18 cellular contexts compared by ENCODE assay signal in the genomic region with DNA sequence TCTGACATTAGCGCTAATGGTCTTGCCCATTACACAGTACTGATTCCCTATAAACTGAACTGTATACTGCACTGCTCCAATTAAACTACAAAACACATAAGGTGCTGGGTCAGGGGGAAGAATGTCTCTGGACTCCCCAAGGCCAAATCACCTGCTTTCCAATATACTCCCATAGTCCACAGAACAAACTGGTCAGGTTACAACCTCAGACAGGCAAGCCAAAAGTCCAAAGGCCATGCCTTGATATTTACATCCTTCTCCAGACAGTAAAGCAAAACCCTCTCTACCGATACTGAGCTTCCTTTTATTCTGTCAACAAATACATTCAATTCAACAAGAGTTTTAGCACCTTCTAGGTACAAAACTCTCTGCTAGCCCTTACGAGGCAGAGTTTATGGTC. TPM values are rescaled to one million over a fixed set of nuclear protein-coding genes. Genes with fewer than 3 reads are reported as not detected.
DNase-seq lines count a peak whose midpoint lies in the region; ATAC-seq and TF ChIP-seq lines count a peak whose summit lies in the region.
"Had no signal": no experiment of that assay in that cellular context is flagged by ENCODE, and none has a peak within 500 bp of the region (broad histone marks: within the 10 kb centered on the region; RNA-seq: fewer than 3 reads in every experiment).

No MANE protein-coding gene starts in this region.

- ATAC-seq in left lobe of liver, result peak; percentile 84
- ATAC-seq in HG03175 (IDR thresholded peaks at IDR 0.05; ENCODE audit: unreplicated experiment), result no peak
- ATAC-seq in HG02678 (IDR thresholded peaks at IDR 0.05; ENCODE audit: unreplicated experiment), result no peak
- no peak for ATAC-seq in stimulated activated memory B cell treated with anti-CD40 and anti-IgM and Interleukin-4, amounts not matched to agents 10 μg/mL and 1 μg/mL and 100 μg/mL, for 72 hours
- ATAC-seq: PC-3 had no signal

- DNase-seq in COLO668 (lab: John Stamatoyannopoulos, UW; ENCODE audit: unreplicated experiment) (peak; percentile 8), NCI-H526 (lab: John Stamatoyannopoulos, UW) (peak; percentile 59 to 81), left lobe of liver (ENCODE audit: low spot score) (no peak), progenitor cell of endocrine pancreas (ENCODE audit: low spot score, unreplicated experiment) (no peak), COLO829 (ENCODE audit: low spot score) (no peak)
- DNase-seq: COR-L47, HFFc6, MV-4-11, NCI-H1417 treated with DMSO at 0.1 percent for 48 hours, NCI-H2029 treated with DMSO at 0.1 percent for 48 hours, NCI-H2171 treated with DMSO at 0.1 percent for 48 hours, NCI-H82, PC-3 had no signal

- H3K4me1 Mint-ChIP-seq in progenitor cell of endocrine pancreas (ENCODE audit: low read depth), result peaks cover 14% of the 10 kb centered on the region
- no peaks in the 10 kb centered on the region for H3K4me1 Mint-ChIP-seq in stimulated activated memory B cell treated with anti-CD40 and anti-IgM and Interleukin-4, amounts not matched to agents 10 μg/mL and 1 μg/mL and 100 μg/mL, for 72 hours

- no peak overlapping the region for H3K4me3 Mint-ChIP-seq in progenitor cell of endocrine pancreas (ENCODE audit: low read depth)
- H3K4me3 Mint-ChIP-seq in stimulated activated memory B cell treated with anti-CD40 and anti-IgM and Interleukin-4, amounts not matched to agents 10 μg/mL and 1 μg/mL and 100 μg/mL, for 72 hours, result no peak overlapping the region
- H3K4me3 Mint-ChIP-seq: HFFc6 had no signal

- H3K27me3 Mint-ChIP-seq in progenitor cell of endocrine pancreas, result no peaks in the 10 kb centered on the region
- peaks cover 55% of the 10 kb centered on the region for H3K27me3 Mint-ChIP-seq in stimulated activated memory B cell treated with anti-CD40 and anti-IgM and Interleukin-4, amounts not matched to agents 10 μg/mL and 1 μg/mL and 100 μg/mL, for 72 hours

- TF ChIP-seq CTCF in progenitor cell of endocrine pancreas (IDR thresholded peaks at IDR 0.05; ENCODE audit: unreplicated experiment), result no peak

- no peaks in the 10 kb centered on the region for H3K36me3 Mint-ChIP-seq in progenitor cell of endocrine pancreas (ENCODE audit: insufficient read depth)
- H3K36me3 Mint-ChIP-seq in stimulated activated memory B cell treated with anti-CD40 and anti-IgM and Interleukin-4, amounts not matched to agents 10 μg/mL and 1 μg/mL and 100 μg/mL, for 72 hours, result no peaks in the 10 kb centered on the region

- H3K27ac Mint-ChIP-seq in progenitor cell of endocrine pancreas, result peak overlapping the region; percentile 42
- no peak overlapping the region for H3K27ac Mint-ChIP-seq in stimulated activated memory B cell treated with anti-CD40 and anti-IgM and Interleukin-4, amounts not matched to agents 10 μg/mL and 1 μg/mL and 100 μg/mL, for 72 hours
- H3K27ac Mint-ChIP-seq: HFFc6 had no signal

- H3K9me3 Mint-ChIP-seq in progenitor cell of endocrine pancreas (ENCODE audit: low read depth), result no peaks in the 10 kb centered on the region
- H3K9me3 Mint-ChIP-seq in stimulated activated memory B cell treated with anti-CD40 and anti-IgM and Interleukin-4, amounts not matched to agents 10 μg/mL and 1 μg/mL and 100 μg/mL, for 72 hours, result no peaks in the 10 kb centered on the region
- H3K9me3 Mint-ChIP-seq: HFFc6 had no signal

RNA-seq across cellular contexts. Expression of gene ZNF541, which starts 8.9 kb away (rescaled TPM):
- total RNA-seq in left lobe of liver (0.08 TPM), progenitor cell of endocrine pancreas (not detected in 2 replicates)
- total RNA-seq: HT1080, NCI-H460, PC-3 had no signal

RNA-seq across cellular contexts. Expression of gene BICRA, which starts 44.9 kb away (rescaled TPM):
- 6.7 TPM for total RNA-seq in left lobe of liver
- total RNA-seq in progenitor cell of endocrine pancreas, result 31.9 and 37.4 TPM in 2 replicates

RNA-seq across cellular contexts. Expression of gene NAPA, which starts 49.2 kb away (rescaled TPM):
- 96.3 TPM for total RNA-seq in left lobe of liver
- total RNA-seq in progenitor cell of endocrine pancreas, result 77.8 and 80.0 TPM in 2 replicates

Comparison
In these comparisons a context has a peak if more than half of its experiments do, and no peak if none do; other contexts are left out.
1. DNase-seq: peak in COLO668 (single experiment) and NCI-H526 (2 of 2); none in left lobe of liver (single experiment), progenitor cell of endocrine pancreas (single experiment) and COLO829 (single experiment).